ENCODE assay signal across 8 cellular contexts in the genomic region with DNA sequence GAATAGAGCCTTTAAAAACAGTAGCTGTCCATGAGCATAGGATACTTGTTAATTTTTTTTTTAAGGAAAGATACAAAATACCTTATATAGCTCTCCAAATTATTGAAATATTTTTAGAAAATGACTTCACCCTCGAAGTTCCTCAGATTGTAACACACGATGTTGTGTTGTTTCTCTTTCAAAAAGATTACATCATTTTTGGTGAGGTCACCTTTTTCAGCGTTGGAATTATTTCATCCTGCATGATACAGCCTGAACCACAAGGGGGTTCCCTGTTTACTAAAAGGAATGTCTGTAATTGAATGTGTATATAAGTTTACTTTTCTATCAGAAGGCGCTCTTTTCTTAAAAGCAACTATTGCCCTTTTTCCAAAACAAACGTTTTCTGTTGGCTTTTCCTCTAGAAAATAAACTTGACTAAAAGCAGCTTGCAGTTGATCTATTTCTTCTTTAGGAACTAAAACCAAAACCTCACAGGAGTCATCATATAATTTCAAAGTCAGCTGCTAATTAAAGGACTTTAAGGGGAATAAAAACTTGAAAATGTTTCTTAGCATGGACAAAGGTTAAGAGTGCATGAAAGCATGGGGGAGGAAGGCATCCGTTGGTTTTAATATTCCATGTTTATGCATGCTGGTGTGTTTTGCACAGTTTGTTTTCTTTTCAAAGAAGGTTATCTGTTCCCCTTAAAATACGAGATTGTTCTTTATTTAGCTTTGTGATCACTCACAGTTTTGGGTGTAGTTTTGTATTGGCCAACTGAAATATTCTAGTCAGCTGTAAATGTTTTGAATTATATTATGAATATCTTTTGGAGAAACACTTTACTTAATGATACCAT. TPM values are rescaled to one million over a fixed set of nuclear protein-coding genes. Genes with fewer than 3 reads are reported as not detected.
DNase-seq lines count a peak whose midpoint lies in the region; ATAC-seq and TF ChIP-seq lines count a peak whose summit lies in the region.

No MANE protein-coding gene starts in this region.

- H3K27me3 ChIP-seq in gastroesophageal sphincter = no peaks in the 10 kb centered on the region
- H3K27me3 ChIP-seq in prostate gland (replicated peaks; ENCODE audit: insufficient read depth) = no peaks in the 10 kb centered on the region

- no peak overlapping the region for H3K4me3 ChIP-seq in gastroesophageal sphincter
- no peak overlapping the region for H3K4me3 ChIP-seq in prostate gland

- peak overlapping the region; percentile 23 for H3K27ac ChIP-seq in KOPT-K1 (ENCODE audit: low read depth, low read length, poor library complexity, severe bottlenecking)
- peak overlapping the region; percentile 71 to 93 (median 77) for H3K27ac ChIP-seq in gastroesophageal sphincter
- peak overlapping the region; percentile 36 to 53 for H3K27ac ChIP-seq in prostate gland

- H3K4me1 Mint-ChIP-seq in WTC11 = peaks cover 18% of the 10 kb centered on the region

- peaks cover 2% of the 10 kb centered on the region; the same call in 1 of the 2 replicates for H3K36me3 Mint-ChIP-seq in WTC11

- CTCF ChIA-PET in WTC11 (lab: Charles Lee) = interaction anchor here (0.6 to 2.7 kb wide), 84 partner anchors 8 to 599 kb away, joined by 3 to 80 read pairs (median 6); partner anchors contain the start of genes LRRC28, LYSMD4 and SYNM

- no peak overlapping the region for H3K4me3 Mint-ChIP-seq in WTC11

- H3K27ac Mint-ChIP-seq in WTC11 = peak overlapping the region; percentile 66

- TF ChIP-seq POLR2A in gastroesophageal sphincter (IDR thresholded peaks at IDR 0.05) (no peak), prostate gland (IDR thresholded peaks at IDR 0.05) (no peak)

- H3K27me3 Mint-ChIP-seq in WTC11 (ENCODE audit: low read depth) = no peaks in the 10 kb centered on the region

- H3K9me3 Mint-ChIP-seq in WTC11 = no peaks in the 10 kb centered on the region

- WGBS in gastroesophageal sphincter (ENCODE audit: low coverage in 1 of 2), 2 donors = 2 to 11% methylated on average over 7 of the region's 7 CpGs
- 10% methylated on average over 7 of the region's 7 CpGs for WGBS in prostate gland

- intact Hi-C loops in prostate gland (cut with DNase I) = loop anchor here (2.0 to 10.0 kb wide), 4 partner anchors 137 to 599 kb away; partner anchors contain the start of genes MEF2A and SYNM

- DNase-seq in SIG-M5 treated with dmso at 0.1 percent for 504 hours (lab: John Stamatoyannopoulos, UW; ENCODE audit: unreplicated experiment) = peak; percentile 68
- no peak for DNase-seq in SIG-M5 (lab: John Stamatoyannopoulos, UW)
- DNase-seq in WTC11 (ENCODE audit: low spot score) = no peak
- no peak for DNase-seq in prostate gland (ENCODE audit: low spot score)
- DNase-seq in iPS-NIHi7 (ENCODE audit: extremely low spot score) = no peak

- peaks cover 4% of the 10 kb centered on the region; the same call in 1 of the 2 replicates for H3K36me3 ChIP-seq in KOPT-K1 (ENCODE audit: insufficient read depth, low read length)
- no peaks in the 10 kb centered on the region for H3K36me3 ChIP-seq in gastroesophageal sphincter
- H3K36me3 ChIP-seq in prostate gland = no peaks in the 10 kb centered on the region

- H3K4me1 ChIP-seq in gastroesophageal sphincter = peaks cover 5 to 40% (median 17%) of the 10 kb centered on the region in 3 donors
- no peaks in the 10 kb centered on the region for H3K4me1 ChIP-seq in prostate gland (replicated peaks)

- ATAC-seq in GM21723 (IDR thresholded peaks at IDR 0.05; ENCODE audit: unreplicated experiment) = peak; percentile 67
- ATAC-seq in WTC11 = peak; percentile 40; the same call in 1 of the 2 replicates
- ATAC-seq in gastroesophageal sphincter = peak; percentile 77

- no peak for TF ChIP-seq EP300 in gastroesophageal sphincter (IDR thresholded peaks at IDR 0.05)

- POLR2A ChIA-PET in WTC11 (lab: Charles Lee) = interaction anchor here (0.5 to 0.9 kb wide), 4 partner anchors 30 to 203 kb away, joined by 3 to 7 read pairs (median 4); partner anchors contain the start of genes LYSMD4 and MEF2A

- no peaks in the 10 kb centered on the region for H3K9me3 ChIP-seq in KOPT-K1 (ENCODE audit: insufficient read depth, low read length, poor library complexity, severe bottlenecking)
- H3K9me3 ChIP-seq in gastroesophageal sphincter = no peaks in the 10 kb centered on the region
- H3K9me3 ChIP-seq in prostate gland = no peaks in the 10 kb centered on the region

- TF ChIP-seq CTCF in WTC11 (IDR thresholded peaks at IDR 0.05) (no peak), gastroesophageal sphincter (IDR thresholded peaks at IDR 0.05) (peak; percentile 42 to 88 (median 73)), prostate gland (IDR thresholded peaks at IDR 0.05) (peak in 3 of 4 experiments; percentile 27 to 79 (median 66))

TF ChIP-seq in WTC11, 78 proteins besides CTCF, POLR2A, EP300 and RAD21:
- TF ChIP-seq TP53 (CRISPR knock-in tag; IDR thresholded peaks at IDR 0.05) = no peak
- TF ChIP-seq GABPB1 (CRISPR knock-in tag; IDR thresholded peaks at IDR 0.05) = peak; percentile 70

RNA-seq across cellular contexts. Expression of gene LYSMD4, which starts 29.4 kb away (rescaled TPM):
- total RNA-seq in WTC11 (2021) (14.1 to 15.3 TPM (median 14.9 TPM) in 3 replicates), gastroesophageal sphincter (10 to 100 TPM in 3 of 4 donors, 1 to 10 TPM in 1; 7.6 to 18.7 (median 13.6) TPM), prostate gland (10 to 100 TPM in 1 of 2 donors, 1 to 10 TPM in 1; 2.7 to 21.1 TPM)

Comparison
In these comparisons a context has a peak if more than half of its experiments do, and no peak if none do; other contexts are left out.
1. H3K27ac ChIP-seq: peak in every context shown above with its lines; median percentile 77 in gastroesophageal sphincter; 44 in prostate gland; 23 in KOPT-K1.